ENCODE assay signal across 13 cellular contexts in the genomic region with DNA sequence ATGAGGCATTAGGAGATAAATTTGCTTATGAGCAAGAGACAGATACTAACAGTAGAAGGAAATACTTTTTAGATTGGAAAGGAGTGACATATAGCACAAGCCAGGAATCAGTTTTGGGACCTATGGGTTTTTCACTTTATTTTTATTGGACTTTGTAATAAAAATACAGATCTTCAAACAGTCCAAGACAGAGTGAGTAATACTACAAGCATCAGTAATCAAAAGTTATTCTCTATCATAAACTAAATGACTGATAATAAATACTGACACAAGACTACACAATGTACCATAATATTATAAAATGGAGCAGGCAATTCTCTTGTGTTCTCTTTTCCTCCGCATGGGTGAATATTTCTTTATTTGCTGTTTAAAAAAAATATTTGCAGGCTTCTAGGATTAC.
DNase-seq lines count a peak whose midpoint lies in the region; ATAC-seq and TF ChIP-seq lines count a peak whose summit lies in the region.
"Had no signal": no experiment of that assay in that cellular context is flagged by ENCODE, and none has a peak within 500 bp of the region (broad histone marks: within the 10 kb centered on the region; RNA-seq: fewer than 3 reads in every experiment).

No MANE protein-coding gene starts in this region.

- H3K4me3 ChIP-seq in ACC112 (ENCODE audit: low read depth, low read length) = no peak overlapping the region
- H3K4me3 ChIP-seq in adipocyte (ENCODE audit: low read length) = no peak overlapping the region
- no peak overlapping the region for H3K4me3 ChIP-seq in fibroblast of the aortic adventitia (ENCODE audit: low read depth, low read length)
- H3K4me3 ChIP-seq in mucosa of descending colon = no peak overlapping the region
- H3K4me3 ChIP-seq: BLaER1, HAP-1 had no signal

- H3K9ac ChIP-seq in adipocyte (ENCODE audit: low read length) = no peak overlapping the region
- H3K9ac ChIP-seq: BLaER1 had no signal

- H3K36me3 ChIP-seq in ACC112 (ENCODE audit: insufficient read depth, low read length) (no peaks in the 10 kb centered on the region), adipocyte (ENCODE audit: control insufficient read depth, insufficient read depth, low read length, severe bottlenecking) (no peaks in the 10 kb centered on the region), mucosa of descending colon (ENCODE audit: low read depth) (no peaks in the 10 kb centered on the region)
- H3K36me3 ChIP-seq: HAP-1 had no signal

- no peak overlapping the region for H2AFZ ChIP-seq in ACC112 (ENCODE audit: low read length, unreplicated experiment)

- DNase-seq in adipocyte (ENCODE audit: low read depth) (peak; percentile 2), fibroblast of the aortic adventitia (ENCODE audit: low read depth) (peak; percentile 41), mucosa of descending colon (no peak), COLO668 (lab: John Stamatoyannopoulos, UW; ENCODE audit: unreplicated experiment) (no peak), NCI-H2171 treated with DMSO at 0.1 percent for 48 hours (lab: John Stamatoyannopoulos, UW) (no peak), T1000 (lab: John Stamatoyannopoulos, UW) (no peak)
- DNase-seq: CD8-positive, alpha-beta memory T cell had no signal

- H3K27me3 ChIP-seq in ACC112 (ENCODE audit: insufficient read depth, low read length) (no peaks in the 10 kb centered on the region), adipocyte (replicated peaks; ENCODE audit: control insufficient read depth, insufficient read depth, low read length) (no peaks in the 10 kb centered on the region)
- H3K27me3 ChIP-seq: BLaER1 had no signal

- no peaks in the 10 kb centered on the region for H3K79me2 ChIP-seq in ACC112 (ENCODE audit: control insufficient read depth, insufficient read depth, low read length, unreplicated experiment)

- peaks cover 16% of the 10 kb centered on the region for H3K4me1 ChIP-seq in ACC112 (ENCODE audit: control insufficient read depth, insufficient read depth, low read length, unreplicated experiment)
- H3K4me1 ChIP-seq in adipocyte (ENCODE audit: control insufficient read depth, insufficient read depth, low read length) = peaks cover 24% of the 10 kb centered on the region
- peaks cover 14% of the 10 kb centered on the region for H3K4me1 ChIP-seq in mucosa of descending colon (ENCODE audit: low read depth)
- H3K4me1 ChIP-seq: BLaER1, HAP-1 had no signal

- H3K9me3 ChIP-seq in adipocyte (ENCODE audit: control insufficient read depth, low read length) (no peaks in the 10 kb centered on the region), mucosa of descending colon (no peaks in the 10 kb centered on the region)
- H3K9me3 ChIP-seq: BLaER1, HAP-1 had no signal

- peak overlapping the region; percentile 11; the same call in 1 of the 2 replicates for H3K27ac ChIP-seq in ACC112 (ENCODE audit: low read depth, low read length)
- H3K27ac ChIP-seq: 22Rv1, BLaER1, HL-60 had no signal

- peak; percentile 89 for ATAC-seq in mucosa of descending colon
- ATAC-seq in HG03139 (IDR thresholded peaks at IDR 0.05; ENCODE audit: unreplicated experiment) = no peak

- TF ChIP-seq CTCF in fibroblast of the aortic adventitia (IDR thresholded peaks at IDR 0.05; ENCODE audit: insufficient read depth, low read length) (no peak), mucosa of descending colon (IDR thresholded peaks at IDR 0.05) (no peak)

- intact Hi-C loops in mucosa of descending colon (cut with DNase I, micrococcal nuclease) = no loop called here

Comparison
In these comparisons a context has a peak if more than half of its experiments do, and no peak if none do; other contexts are left out.
1. DNase-seq: peak in adipocyte (single experiment) and fibroblast of the aortic adventitia (single experiment); none in mucosa of descending colon (0 of 3), COLO668 (single experiment), NCI-H2171 treated with DMSO at 0.1 percent for 48 hours (single experiment) and T1000 (single experiment).